ENCODE assay signal across 21 cellular contexts in the genomic region with DNA sequence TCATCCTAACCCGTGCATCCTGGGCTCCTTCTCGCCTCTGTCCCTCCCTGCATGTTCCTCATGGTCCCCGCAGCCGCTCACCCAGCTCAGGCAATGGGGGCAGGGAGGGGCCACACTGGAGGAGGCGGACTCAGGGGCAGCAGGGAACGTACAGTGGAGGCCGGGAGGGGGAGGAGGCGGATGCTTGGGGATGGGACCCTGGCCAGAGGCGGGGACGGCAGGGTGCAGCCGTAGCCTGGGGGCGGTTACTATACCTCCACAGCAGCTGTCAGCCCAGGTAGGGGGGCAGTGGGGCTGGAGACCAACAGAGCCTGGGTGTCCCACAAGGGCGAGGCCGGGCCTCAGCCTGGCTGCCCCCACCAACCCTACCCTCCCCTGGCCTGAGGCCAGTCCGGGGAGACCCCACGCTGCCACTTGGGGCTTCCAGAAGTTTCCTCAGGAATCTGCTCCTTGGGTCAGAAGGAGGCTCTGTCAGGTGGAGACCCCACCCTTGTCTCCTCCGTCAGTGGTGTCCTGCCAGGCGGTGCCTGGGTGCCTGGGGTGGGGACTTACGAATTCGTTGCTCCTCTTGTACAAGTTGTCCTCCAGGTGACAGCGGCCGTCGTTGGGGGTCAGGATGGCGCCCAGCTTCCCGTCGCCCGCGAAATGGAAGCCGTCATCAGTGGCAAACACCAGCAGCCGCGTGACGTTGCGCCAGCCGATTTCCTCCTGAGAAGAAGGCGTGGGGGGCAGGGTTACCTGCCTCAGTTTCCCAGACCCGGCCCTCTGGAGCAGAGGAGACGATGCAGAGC.
"Had no signal": no experiment of that assay in that cellular context is flagged by ENCODE, and none has a peak within 500 bp of the region (broad histone marks: within the 10 kb centered on the region; RNA-seq: fewer than 3 reads in every experiment).

No MANE protein-coding gene starts in this region.

- H3K27ac ChIP-seq: ascending aorta, gastrocnemius medialis, neural progenitor cell, pancreas, suprapubic skin had no signal

- H3K4me3 ChIP-seq: ascending aorta, gastrocnemius medialis, neural progenitor cell, pancreas, suprapubic skin had no signal

- H3K36me3 Mint-ChIP-seq: neural progenitor cell had no signal

- H3K27me3 ChIP-seq: ascending aorta, neural progenitor cell, pancreas had no signal

- ATAC-seq: activated CD8-positive, alpha-beta T cell treated with anti-CD3 and anti-CD28 coated beads for 36 hours; gastrocnemius medialis; naive thymus-derived CD4-positive, alpha-beta T cell; pancreas had no signal

- H3K9ac ChIP-seq: neural progenitor cell had no signal

- H3K36me3 ChIP-seq: ascending aorta, gastrocnemius medialis, neural progenitor cell, pancreas, suprapubic skin had no signal

- H3K4me3 Mint-ChIP-seq: activated CD4-positive, alpha-beta T cell treated with anti-CD3 and anti-CD28 coated beads, Interleukin-2, amount 10 ng/mL, durations not matched to agents 24 days and 14 days; activated CD8-positive, alpha-beta T cell treated with anti-CD3 and anti-CD28 coated beads for 36 hours; activated naive CD4-positive, alpha-beta T cell treated with anti-CD3 and anti-CD28 coated beads, Interleukin-2, amount 10 ng/mL, durations not matched to agents 7 days and 5 days; naive thymus-derived CD4-positive, alpha-beta T cell; neural progenitor cell; stimulated activated naive CD8-positive, alpha-beta T cell treated with anti-CD3 and anti-CD28 coated beads, Interleukin-15, Interleukin-2, amounts not matched to agents 100 ng/mL and 50 ng/mL, for 24 hours had no signal

- H3K27me3 Mint-ChIP-seq: activated CD4-positive, alpha-beta T cell treated with anti-CD3 and anti-CD28 coated beads, Interleukin-2, amount 10 ng/mL, durations not matched to agents 24 days and 14 days; activated CD8-positive, alpha-beta T cell treated with anti-CD3 and anti-CD28 coated beads for 36 hours; activated naive CD4-positive, alpha-beta T cell treated with anti-CD3 and anti-CD28 coated beads, Interleukin-2, amount 10 ng/mL, durations not matched to agents 7 days and 5 days; naive thymus-derived CD4-positive, alpha-beta T cell; stimulated activated naive CD8-positive, alpha-beta T cell treated with anti-CD3 and anti-CD28 coated beads, Interleukin-15, Interleukin-2, amounts not matched to agents 100 ng/mL and 50 ng/mL, for 24 hours had no signal

- H3K9me3 Mint-ChIP-seq: activated CD4-positive, alpha-beta T cell treated with anti-CD3 and anti-CD28 coated beads, Interleukin-2, amount 10 ng/mL, durations not matched to agents 24 days and 14 days; activated CD8-positive, alpha-beta T cell treated with anti-CD3 and anti-CD28 coated beads for 36 hours; activated T-helper 2 cell treated with anti-CD3 and anti-CD28 coated beads, Interferon-gamma antibody, Interleukin-2, Interleukin-4, amounts not matched to agents 10 μg/mL and 5 μg/mL and 100 μg/mL, durations not matched to agents 14 hours and 24 hours and 36 hours; naive thymus-derived CD4-positive, alpha-beta T cell; neural progenitor cell; stimulated activated naive CD8-positive, alpha-beta T cell treated with anti-CD3 and anti-CD28 coated beads, Interleukin-15, Interleukin-2, amounts not matched to agents 100 ng/mL and 50 ng/mL, for 24 hours had no signal

- H3K4me2 ChIP-seq: neural progenitor cell had no signal

- H3K4me1 ChIP-seq: ascending aorta, gastrocnemius medialis, pancreas had no signal

- H3K9me3 ChIP-seq: ascending aorta, gastrocnemius medialis, pancreas, suprapubic skin had no signal

- H2AFZ ChIP-seq: neural progenitor cell had no signal

- DNase-seq: activated CD4-positive, alpha-beta T cell treated with anti-CD3 and anti-CD28 coated beads, Interleukin-2, amount 10 ng/mL, durations not matched to agents 24 days and 14 days; activated CD8-positive, alpha-beta T cell treated with anti-CD3 and anti-CD28 coated beads for 36 hours; activated naive CD4-positive, alpha-beta T cell treated with anti-CD3 and anti-CD28 coated beads, Interleukin-2, amount 10 ng/mL, durations not matched to agents 7 days and 5 days; activated T-cell treated with anti-CD3 and anti-CD28 coated beads, Interleukin-2, amount 50 U/mL, for 1 hour; cortex of kidney; effector CD4-positive, alpha-beta T cell; gastrocnemius medialis; head of caudate nucleus; mesendoderm; naive thymus-derived CD4-positive, alpha-beta T cell; stimulated activated CD4-positive, alpha-beta T cell treated with anti-CD3 and anti-CD28 coated beads, Interleukin-12 subunit alpha, Interleukin-12 subunit beta, amount 100 ng/mL, for 4 hours; stimulated activated CD4-positive, alpha-beta T cell treated with anti-CD3 and anti-CD28 coated beads, Interleukin-1b, Interleukin-23, amount 100 ng/mL, for 48 hours; stimulated activated CD8-positive, alpha-beta memory T cell treated with anti-CD3 and anti-CD28 coated beads, Interleukin-4, amount 100 ng/mL, for 48 hours; T1000; trophoblast cell had no signal

- H3K27ac Mint-ChIP-seq: activated CD4-positive, alpha-beta T cell treated with anti-CD3 and anti-CD28 coated beads, Interleukin-2, amount 10 ng/mL, durations not matched to agents 24 days and 14 days; activated CD8-positive, alpha-beta T cell treated with anti-CD3 and anti-CD28 coated beads for 36 hours; activated naive CD4-positive, alpha-beta T cell treated with anti-CD3 and anti-CD28 coated beads, Interleukin-2, amount 10 ng/mL, durations not matched to agents 7 days and 5 days; activated T-helper 2 cell treated with anti-CD3 and anti-CD28 coated beads, Interferon-gamma antibody, Interleukin-2, Interleukin-4, amounts not matched to agents 10 μg/mL and 5 μg/mL and 100 μg/mL, durations not matched to agents 14 hours and 24 hours and 36 hours; neural progenitor cell had no signal
